Comparison of ENCODE assay signal across 21 cellular contexts in the genomic region with DNA sequence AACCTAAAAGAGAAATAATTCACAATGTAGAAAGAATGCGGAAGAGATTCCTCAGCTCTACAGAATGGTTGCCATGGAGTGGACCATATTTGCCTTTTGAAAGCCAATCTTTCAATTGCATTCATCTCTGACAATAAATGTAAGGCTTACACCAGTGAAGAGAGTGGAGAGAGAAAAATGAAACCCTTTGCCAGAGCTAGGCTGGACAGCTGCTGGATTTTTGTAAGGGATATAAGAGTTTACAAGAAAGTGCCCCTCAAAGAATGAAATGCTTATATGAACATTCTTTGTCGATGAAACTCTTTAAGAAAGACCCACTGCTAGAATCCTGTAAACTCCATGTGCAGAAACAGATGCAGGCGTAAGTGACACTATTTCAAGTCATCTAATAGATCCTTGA.
"Had no signal": no experiment of that assay in that cellular context is flagged by ENCODE, and none has a peak within 500 bp of the region (broad histone marks: within the 10 kb centered on the region; RNA-seq: fewer than 3 reads in every experiment).

No MANE protein-coding gene starts in this region.

- FAIRE-seq: endometrium, frontal cortex, keratinocyte, pancreas had no signal

- H3K27ac ChIP-seq: breast epithelium, dorsolateral prefrontal cortex, esophagus muscularis mucosa, heart left ventricle, pancreas, thyroid gland, uterus had no signal

- ATAC-seq: activated T-helper 17 cell treated with anti-CD3 and anti-CD28 coated beads, Interleukin-2, amount 50 U/mL, for 72 hours; heart left ventricle; left ventricle myocardium superior; pancreas; stimulated activated effector memory CD8-positive, alpha-beta T cell treated with anti-CD3 and anti-CD28 coated beads, Interleukin-12 subunit alpha, Interleukin-12 subunit beta, amount 100 ng/mL, for 72 hours; T-cell; WTC11 had no signal

- H3K9me3 ChIP-seq: breast epithelium, esophagus muscularis mucosa, heart left ventricle, pancreas, thyroid gland, uterus had no signal

- H3K4me3 Mint-ChIP-seq: activated naive CD4-positive, alpha-beta T cell treated with anti-CD3 and anti-CD28 coated beads, Interleukin-2, amount 50 U/mL, for 24 hours; activated T-helper 17 cell treated with anti-CD3 and anti-CD28 coated beads, Interleukin-2, amount 50 U/mL, for 72 hours; neural crest cell; stimulated activated effector memory CD8-positive, alpha-beta T cell treated with anti-CD3 and anti-CD28 coated beads, Interleukin-12 subunit alpha, Interleukin-12 subunit beta, amount 100 ng/mL, for 72 hours; T-cell; WTC11 had no signal

- H3K4me1 ChIP-seq: breast epithelium, heart left ventricle, thyroid gland, uterus had no signal

- H3K4me1 Mint-ChIP-seq: activated naive CD4-positive, alpha-beta T cell treated with anti-CD3 and anti-CD28 coated beads, Interleukin-2, amount 50 U/mL, for 24 hours; activated T-helper 17 cell treated with anti-CD3 and anti-CD28 coated beads, Interleukin-2, amount 50 U/mL, for 72 hours; stimulated activated effector memory CD8-positive, alpha-beta T cell treated with anti-CD3 and anti-CD28 coated beads, Interleukin-12 subunit alpha, Interleukin-12 subunit beta, amount 100 ng/mL, for 72 hours; T-cell; WTC11 had no signal

- H3K36me3 Mint-ChIP-seq: activated naive CD4-positive, alpha-beta T cell treated with anti-CD3 and anti-CD28 coated beads, Interleukin-2, amount 50 U/mL, for 24 hours; stimulated activated effector memory CD8-positive, alpha-beta T cell treated with anti-CD3 and anti-CD28 coated beads, Interleukin-12 subunit alpha, Interleukin-12 subunit beta, amount 100 ng/mL, for 72 hours; T-cell had no signal

- DNase-seq: activated CD4-positive, alpha-beta T cell treated with anti-CD3 and anti-CD28 coated beads for 48 hours; activated CD8-positive, alpha-beta memory T cell treated with anti-CD3 and anti-CD28 coated beads for 24 hours; amniotic stem cell; dorsolateral prefrontal cortex; heart left ventricle; left ventricle myocardium superior; pancreas; retina; T-cell; thyroid gland; uterus had no signal

- H3K4me3 ChIP-seq: breast epithelium, dorsolateral prefrontal cortex, esophagus muscularis mucosa, heart left ventricle, pancreas, thyroid gland, uterus had no signal

- H3K36me3 ChIP-seq: breast epithelium, esophagus muscularis mucosa, heart left ventricle, pancreas, thyroid gland, uterus had no signal

- H3K27me3 ChIP-seq: breast epithelium, esophagus muscularis mucosa, pancreas, thyroid gland, uterus had no signal

- H3K27me3 Mint-ChIP-seq: activated naive CD4-positive, alpha-beta T cell treated with anti-CD3 and anti-CD28 coated beads, Interleukin-2, amount 50 U/mL, for 24 hours; activated T-helper 17 cell treated with anti-CD3 and anti-CD28 coated beads, Interleukin-2, amount 50 U/mL, for 72 hours; T-cell had no signal

- H3K27ac Mint-ChIP-seq: activated naive CD4-positive, alpha-beta T cell treated with anti-CD3 and anti-CD28 coated beads, Interleukin-2, amount 50 U/mL, for 24 hours; activated T-helper 17 cell treated with anti-CD3 and anti-CD28 coated beads, Interleukin-2, amount 50 U/mL, for 72 hours; stimulated activated effector memory CD8-positive, alpha-beta T cell treated with anti-CD3 and anti-CD28 coated beads, Interleukin-12 subunit alpha, Interleukin-12 subunit beta, amount 100 ng/mL, for 72 hours; T-cell; WTC11 had no signal

- H3K9me3 Mint-ChIP-seq: activated naive CD4-positive, alpha-beta T cell treated with anti-CD3 and anti-CD28 coated beads, Interleukin-2, amount 50 U/mL, for 24 hours had no signal
